ENCODE assay signal across 1 cellular context in genomic region chr2:46980786-46981583, GRCh38.
TF ChIP-seq lines count a peak whose summit lies in the region.

No MANE protein-coding gene starts in this region.

TF ChIP-seq in H1, 55 proteins besides CTCF, POLR2A, EP300 and RAD21 (continued from another document):
- TF ChIP-seq CTBP2 (IDR thresholded peaks at IDR 0.05; ENCODE audit: borderline replicate concordance, insufficient read depth, insufficient read length, low read length) (no peak), ZNF274 (IDR thresholded peaks at IDR 0.05; ENCODE audit: borderline replicate concordance, extremely low read depth, low read length) (no peak), SUZ12 (IDR thresholded peaks at IDR 0.05; ENCODE audit: low read length) (no peak), CEBPB (IDR thresholded peaks at IDR 0.05; ENCODE audit: low read depth, low read length) (no peak), SIX5 (IDR thresholded peaks at IDR 0.05; ENCODE audit: low read depth, low read length) (no peak)
